Comparison of ENCODE assay signal across 10 cellular contexts in the genomic region with DNA sequence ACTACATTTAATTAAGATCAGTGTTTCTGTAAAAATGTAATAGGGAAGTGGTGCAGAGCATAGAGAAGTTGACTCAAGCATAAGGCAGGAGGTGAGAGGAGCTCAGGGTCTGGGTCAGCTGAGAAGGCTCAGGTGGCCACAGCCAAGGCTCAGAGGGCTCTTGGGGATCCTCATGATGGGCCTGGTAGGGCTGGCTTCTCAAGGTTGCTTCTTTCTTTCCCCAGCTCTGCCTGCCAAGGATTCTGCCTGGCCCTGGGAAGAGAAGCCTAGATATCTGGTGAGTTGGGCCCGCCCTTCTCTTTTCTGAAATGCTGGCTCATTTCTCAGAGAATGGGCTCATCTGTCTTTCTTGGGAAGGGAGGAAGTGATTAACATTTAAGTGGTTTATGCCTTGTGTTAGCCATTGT. TPM values are rescaled to one million over a fixed set of nuclear protein-coding genes. Genes with fewer than 3 reads are reported as not detected.
DNase-seq lines count a peak whose midpoint lies in the region; ATAC-seq and TF ChIP-seq lines count a peak whose summit lies in the region.
"Had no signal": no experiment of that assay in that cellular context is flagged by ENCODE, and none has a peak within 500 bp of the region (broad histone marks: within the 10 kb centered on the region; RNA-seq: fewer than 3 reads in every experiment).

No MANE protein-coding gene starts in this region.

- H3K36me3 ChIP-seq in H7 (replicated peaks; ENCODE audit: control insufficient read depth, insufficient read depth, low read length), result peaks cover 23% of the 10 kb centered on the region

- H3K27ac ChIP-seq in skin epidermis, result peak overlapping the region in 16 of 21 experiments; percentile 17 to 75 (median 42)

- ATAC-seq in HG03342 (IDR thresholded peaks at IDR 0.05; ENCODE audit: unreplicated experiment) (no peak), GM21447 (IDR thresholded peaks at IDR 0.05; ENCODE audit: unreplicated experiment) (no peak)

- DNase-seq in H7 (peak; percentile 30), RKO (ENCODE audit: low spot score) (peak; percentile 27), epithelial cell of esophagus (ENCODE audit: low read depth) (peak; percentile 33), HPDE6-E6E7 (ENCODE audit: extremely low spot score) (no peak), NCI-H774 (lab: John Stamatoyannopoulos, UW) (no peak)
- DNase-seq: activated CD4-positive, alpha-beta T cell treated with anti-CD3 and anti-CD28 coated beads for 1 hour had no signal

- no peak for TF ChIP-seq CTCF in epithelial cell of esophagus (IDR thresholded peaks at IDR 0.05; ENCODE audit: insufficient read depth, low read depth, low read length, missing control alignments)

- no peak overlapping the region for H3K4me3 ChIP-seq in H7 (ENCODE audit: insufficient read depth, low read depth, low read length)
- no peak overlapping the region for H3K4me3 ChIP-seq in epithelial cell of esophagus (ENCODE audit: low read length)
- no peak overlapping the region for H3K4me3 ChIP-seq in skin epidermis

- H3K27me3 ChIP-seq in H7 (ENCODE audit: control insufficient read depth, insufficient read depth, low read length), result no peaks in the 10 kb centered on the region

RNA-seq across cellular contexts. Expression of a gene that starts 6.5 kb away (rescaled TPM):
- total RNA-seq in H7 (2014; rRNA removed; shearing (Covaris generic)), result 42.6 and 47.4 TPM in 2 replicates

RNA-seq across cellular contexts. Expression of a gene that starts 24.1 kb away (rescaled TPM):
- total RNA-seq in H7 (2014; rRNA removed; shearing (Covaris generic)), result not detected in 2 replicates
- total RNA-seq: lung microvascular endothelial cell had no signal

RNA-seq across cellular contexts. Expression of a gene that starts 53.8 kb away (rescaled TPM):
- 24.2 and 29.7 TPM in 2 replicates for total RNA-seq in H7 (2014; rRNA removed; shearing (Covaris generic))

RNA-seq across cellular contexts. Expression of a gene that starts 59.2 kb away (rescaled TPM):
- total RNA-seq in H7 (2014; rRNA removed; shearing (Covaris generic)), result 72.3 and 79.1 TPM in 2 replicates

Comparison
In these comparisons a context has a peak if more than half of its experiments do, and no peak if none do; other contexts are left out.
1. DNase-seq: peak in H7 (single experiment), RKO (single experiment) and epithelial cell of esophagus (single experiment); none in HPDE6-E6E7 (single experiment) and NCI-H774 (single experiment).